22 cellular contexts compared by ENCODE assay signal in the genomic region with DNA sequence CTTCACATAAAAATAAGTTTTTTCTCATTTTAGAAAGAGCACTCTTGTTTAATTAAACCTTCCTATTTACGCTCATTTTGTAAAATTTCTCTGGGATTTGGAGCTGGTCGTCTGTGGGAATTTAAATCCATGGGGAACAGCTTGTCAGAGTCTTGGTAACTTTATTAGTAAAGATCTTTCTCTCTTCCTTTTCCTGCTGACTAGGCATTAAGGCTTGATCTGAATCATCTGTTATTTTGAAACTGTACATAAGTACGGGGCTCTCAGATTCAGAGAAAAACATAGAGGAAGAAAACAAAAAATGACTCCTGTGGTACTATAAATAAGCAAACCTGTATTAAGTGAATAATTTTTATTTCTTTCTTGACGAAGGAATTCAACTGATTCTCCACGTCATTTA.
DNase-seq lines count a peak whose midpoint lies in the region; ATAC-seq, FAIRE-seq and TF ChIP-seq lines count a peak whose summit lies in the region.
"Had no signal": no experiment of that assay in that cellular context is flagged by ENCODE, and none has a peak within 500 bp of the region (broad histone marks: within the 10 kb centered on the region; RNA-seq: fewer than 3 reads in every experiment).

No MANE protein-coding gene starts in this region.

- H3K9ac ChIP-seq in IMR-90 (ENCODE audit: low read depth, low read length) (no peak overlapping the region), H1 (replicated peaks in 1 of 4; ENCODE audit: extremely low read depth in 1 of 4, low read depth in 3 of 4, low read length in 3 of 4) (no peak overlapping the region)
- H3K9ac ChIP-seq: BLaER1 treated with 17β-estradiol and CSF1 and Interleukin-3, amounts not matched to agents 10 nM and 100 nM had no signal

- FAIRE-seq in A549 (lab: Jason Lieb, UNC): no peak
- no peak for FAIRE-seq in H1 (lab: Jason Lieb, UNC)
- FAIRE-seq: A204.1, D721Med, GM12878, GM12892, GM18507 had no signal

- H3K14ac ChIP-seq in IMR-90 (replicated peaks; ENCODE audit: low read depth, low read length) (no peak overlapping the region), H1 (ENCODE audit: insufficient read length) (no peak overlapping the region)

- no peaks in the 10 kb centered on the region for H3K23me2 ChIP-seq in H1 (ENCODE audit: low read depth, low read length)

- H2BK20ac ChIP-seq in IMR-90 (ENCODE audit: low read depth, low read length) (no peak overlapping the region), H1 (ENCODE audit: low read length) (no peak overlapping the region)

- in situ Hi-C loops in IMR-90 (cut with MboI; ENCODE audit: low sequenced_read_pairs): no loop called here

- H3K4me1 ChIP-seq in A549: no peaks in the 10 kb centered on the region
- H3K4me1 ChIP-seq in IMR-90 (ENCODE audit: control insufficient read depth, insufficient read depth, low read length): no peaks in the 10 kb centered on the region
- H3K4me1 ChIP-seq in H1 (replicated peaks in 1 of 4; ENCODE audit: control insufficient read depth in 3 of 4, insufficient read depth in 4 of 4, low read length in 3 of 4): peaks cover 0 to 2% (median 0%) of the 10 kb centered on the region in 4 experiments; a peak in 1 of 7 replicates
- H3K4me1 ChIP-seq: BLaER1 treated with 17β-estradiol and CSF1 and Interleukin-3, amounts not matched to agents 10 nM and 100 nM; Caco-2 had no signal

- H2BK120ac ChIP-seq in IMR-90 (ENCODE audit: low read depth, low read length) (no peak overlapping the region), H1 (replicated peaks; ENCODE audit: low read depth, low read length) (no peak overlapping the region)

- intact Hi-C loops in IMR-90 (cut with micrococcal nuclease): no loop called here

- no peak overlapping the region for H4K8ac ChIP-seq in IMR-90 (ENCODE audit: low read depth in 2 of 2, low read length in 2 of 2)
- H4K8ac ChIP-seq in H1 (ENCODE audit: extremely low read depth, insufficient read depth, low read length): no peak overlapping the region

- H3K79me2 ChIP-seq in H1 (ENCODE audit: control insufficient read depth in 1 of 2, insufficient read depth in 2 of 2, low read length in 2 of 2): no peaks in the 10 kb centered on the region

- no peak for TF ChIP-seq CTCF in A549 (IDR thresholded peaks at IDR 0.05)
- no peak for TF ChIP-seq CTCF in IMR-90 (conservative IDR thresholded peaks at IDR 0.05; ENCODE audit: low read depth, low read length)
- TF ChIP-seq CTCF in H1 (IDR thresholded peaks at IDR 0.05; ENCODE audit: control extremely low read depth in 1 of 3, insufficient read depth in 1 of 3, low read depth in 1 of 3, low read length in 3 of 3): no peak

- H3K9me1 ChIP-seq in IMR-90 (ENCODE audit: insufficient read depth, low read length): no peaks in the 10 kb centered on the region

- 0 out of 3 replicates have a peak, but pooled peaks cover 6% of the 10 kb centered on the region for H3K9me3 ChIP-seq in A549
- H3K9me3 ChIP-seq in IMR-90 (ENCODE audit: control insufficient read depth, insufficient read depth, low read length): peaks cover 6% of the 10 kb centered on the region; the same call in 1 of the 2 replicates
- peaks cover 0 to 6% of the 10 kb centered on the region in 2 experiments; a peak in 1 of 4 replicates for H3K9me3 ChIP-seq in H1 (ENCODE audit: insufficient read depth in 2 of 2, low read depth in 1 of 2, low read length in 1 of 2)
- H3K9me3 ChIP-seq: Caco-2 had no signal

- no peak overlapping the region for H2AK5ac ChIP-seq in IMR-90 (ENCODE audit: low read depth, low read length)
- H2AK5ac ChIP-seq in H1 (ENCODE audit: low read depth, low read length): no peak overlapping the region

- H3K27me3 ChIP-seq in IMR-90 (ENCODE audit: control insufficient read depth, insufficient read depth, low read length) (no peaks in the 10 kb centered on the region), H1 (replicated peaks in 1 of 4; ENCODE audit: control insufficient read depth in 3 of 4, extremely low read depth in 1 of 4, insufficient read depth in 3 of 4, low read length in 3 of 4) (no peaks in the 10 kb centered on the region), H7 (ENCODE audit: control insufficient read depth, insufficient read depth, low read length) (no peaks in the 10 kb centered on the region)
- H3K27me3 ChIP-seq: BLaER1 treated with 17β-estradiol and CSF1 and Interleukin-3, amounts not matched to agents 10 nM and 100 nM had no signal

- BruUV-seq in IMR-90 (replicated peaks; lab: Mats Ljungman, UMichigan): no TSS peak

- POLR2A ChIA-PET in A549 (lab: Yijun Ruan, JAX) (no interaction called here), IMR-90 (lab: Charles Lee; ENCODE audit: unreplicated experiment) (no interaction called here), H1 (lab: Charles Lee; ENCODE audit: partially characterized antibody) (no interaction called here)

- H2BK12ac ChIP-seq in H1 (ENCODE audit: low read depth, low read length): no peak overlapping the region

- H3K4ac ChIP-seq in IMR-90 (ENCODE audit: low read depth, low read length) (no peak overlapping the region), H1 (replicated peaks; ENCODE audit: insufficient read length, low read depth, low read length) (no peak overlapping the region)

- H2BK15ac ChIP-seq in IMR-90 (ENCODE audit: low read depth, low read length): no peak overlapping the region
- no peak overlapping the region for H2BK15ac ChIP-seq in H1 (ENCODE audit: low read length)

- dilution Hi-C loops in IMR-90 (cut with HindIII; ENCODE audit: low sequenced_read_pairs, unreplicated experiment): no loop called here

- H3K4me2 ChIP-seq in A549 (no peak overlapping the region), IMR-90 (ENCODE audit: low read depth, low read length) (no peak overlapping the region), H1 (ENCODE audit: insufficient read depth in 1 of 2, low read depth in 2 of 2, low read length in 2 of 2) (no peak overlapping the region)
- H3K4me2 ChIP-seq: BLaER1 treated with 17β-estradiol and CSF1 and Interleukin-3, amounts not matched to agents 10 nM and 100 nM had no signal

- H3K79me1 ChIP-seq in IMR-90 (ENCODE audit: low read depth in 1 of 2, low read length in 2 of 2) (no peaks in the 10 kb centered on the region), H1 (ENCODE audit: low read depth, low read length) (no peaks in the 10 kb centered on the region)

- H2AK9ac ChIP-seq in IMR-90 (replicated peaks; ENCODE audit: low read depth, low read length, poor library complexity): no peak overlapping the region

- no peak overlapping the region for H2BK5ac ChIP-seq in IMR-90 (ENCODE audit: low read depth, low read length, poor library complexity, severe bottlenecking)
- no peak overlapping the region for H2BK5ac ChIP-seq in H1 (ENCODE audit: low read depth, low read length)

- 35% methylated on average over 5 of the region's 5 CpGs for WGBS in A549 (ENCODE audit: missing lambda C conversion rate)
- no CpG with 5 or more reads among the region's 5 CpGs for WGBS in IMR-90 (ENCODE audit: extremely low coverage in 2 of 2, insufficient read length in 1 of 2), 2 experiments
- WGBS in H1 (ENCODE audit: extremely low coverage in 1 of 2, insufficient coverage in 1 of 2, insufficient read length in 1 of 2, insufficient replicate concordance in 2 of 2, low coverage in 1 of 2, low lambda C conversion rate in 2 of 2, missing lambda C conversion rate in 1 of 2), 2 experiments: 92% methylated on average over 5 of the region's 5 CpGs; no CpG with 5 or more reads in 1 of the 2 experiments

- no peak for ATAC-seq in A549
- ATAC-seq in IMR-90 (ENCODE audit: low read depth): no peak
- ATAC-seq: CD8-positive, alpha-beta T cell; GM12878 had no signal

- TF ChIP-seq POLR2A in A549 (IDR thresholded peaks at IDR 0.05; ENCODE audit: low read length) (no peak), IMR-90 (IDR thresholded peaks at IDR 0.05; ENCODE audit: low read depth, low read length) (no peak), H1 (IDR thresholded peaks at IDR 0.05; ENCODE audit: control extremely low read depth in 1 of 2, low read depth in 2 of 2, low read length in 2 of 2) (no peak)

- H3K23ac ChIP-seq in IMR-90 (ENCODE audit: low read depth, low read length) (no peak overlapping the region), H1 (ENCODE audit: insufficient read length) (no peak overlapping the region)

- H3K56ac ChIP-seq in IMR-90 (ENCODE audit: extremely low read depth, insufficient read depth, low read length) (no peak overlapping the region), H1 (replicated peaks; ENCODE audit: insufficient read length, low read depth, low read length) (no peak overlapping the region)

- H3K27ac ChIP-seq in A549 (no peak overlapping the region), IMR-90 (ENCODE audit: insufficient read depth, low read length) (no peak overlapping the region), H1 (ENCODE audit: low read depth, low read length) (no peak overlapping the region)
- H3K27ac ChIP-seq: BLaER1 treated with 17β-estradiol and CSF1 and Interleukin-3, amounts not matched to agents 10 nM and 100 nM; C4-2B had no signal

- no peak for TF ChIP-seq EP300 in A549 (IDR thresholded peaks at IDR 0.05)
- no peak for TF ChIP-seq EP300 in H1 (IDR thresholded peaks at IDR 0.05; ENCODE audit: borderline replicate concordance in 1 of 2, low read depth in 2 of 2, low read length in 2 of 2)

- H3K4me3 ChIP-seq in A549 (no peak overlapping the region), IMR-90 (ENCODE audit: insufficient read depth, low read depth, low read length) (no peak overlapping the region), H1 (ENCODE audit: extremely low read depth in 1 of 4, insufficient read depth in 2 of 4, low read depth in 3 of 4, low read length in 4 of 4) (no peak overlapping the region), H7 (ENCODE audit: insufficient read depth, low read depth, low read length) (no peak overlapping the region)
- H3K4me3 ChIP-seq: BLaER1 treated with 17β-estradiol and CSF1 and Interleukin-3, amounts not matched to agents 10 nM and 100 nM; GM12878 had no signal

- H2AFZ ChIP-seq in IMR-90 (replicated peaks; ENCODE audit: low read length, poor library complexity) (no peak overlapping the region), H1 (ENCODE audit: low read length) (no peak overlapping the region)

- H4K20me1 ChIP-seq in IMR-90 (ENCODE audit: insufficient read depth, low read length) (no peaks in the 10 kb centered on the region), H1 (replicated peaks in 1 of 2; ENCODE audit: control insufficient read depth in 1 of 2, insufficient read depth in 2 of 2, low read length in 2 of 2) (no peaks in the 10 kb centered on the region)
- H4K20me1 ChIP-seq: BLaER1 treated with 17β-estradiol and CSF1 and Interleukin-3, amounts not matched to agents 10 nM and 100 nM had no signal

- no peak overlapping the region for H4K91ac ChIP-seq in IMR-90 (ENCODE audit: insufficient read depth, low read depth, low read length)
- H4K91ac ChIP-seq in H1 (replicated peaks; ENCODE audit: insufficient read length, low read length): no peak overlapping the region

- CTCF ChIA-PET in A549 (lab: Yijun Ruan, JAX): no interaction called here
- CTCF ChIA-PET in IMR-90 (lab: Yijun Ruan, JAX): no interaction called here
- CTCF ChIA-PET in H1 (lab: Charles Lee; ENCODE audit: partially characterized antibody): no interaction called here

- H3K36me3 ChIP-seq in IMR-90 (ENCODE audit: control insufficient read depth, insufficient read depth, low read length): no peaks in the 10 kb centered on the region
- H3K36me3 ChIP-seq in H1 (ENCODE audit: control insufficient read depth in 2 of 4, insufficient read depth in 4 of 4, low read length in 3 of 4): no peaks in the 10 kb centered on the region
- no peaks in the 10 kb centered on the region for H3K36me3 ChIP-seq in H7 (replicated peaks; ENCODE audit: control insufficient read depth, insufficient read depth, low read length)
- H3K36me3 ChIP-seq: BLaER1 treated with 17β-estradiol and CSF1 and Interleukin-3, amounts not matched to agents 10 nM and 100 nM had no signal

- DNase-seq in A549 (ENCODE audit: low read depth in 1 of 2, low spot score in 1 of 2) (no peak), IMR-90 (no peak), H1 (ENCODE audit: low read depth in 1 of 2, low spot score in 2 of 2) (no peak), DMS79 treated with DMSO at 0.1 percent for 48 hours (lab: John Stamatoyannopoulos, UW) (no peak), H7 (no peak), SHP77 treated with DMSO at 0.1 percent for 48 hours (lab: John Stamatoyannopoulos, UW) (no peak)
- DNase-seq: 8988T; AML-193; Caco-2; Calu3; CD4-positive, alpha-beta T cell; CD8-positive, alpha-beta T cell; DND-41; EL; GDM1 had no signal

- TF ChIP-seq RAD21 in A549 (conservative IDR thresholded peaks at IDR 0.05 in 1 of 2, IDR thresholded peaks at IDR 0.05 in 1 of 2): no peak
- TF ChIP-seq RAD21 in IMR-90 (IDR thresholded peaks at IDR 0.05; ENCODE audit: low read length): no peak
- TF ChIP-seq RAD21 in H1 (IDR thresholded peaks at IDR 0.05 in 1 of 2, conservative IDR thresholded peaks at IDR 0.05 in 1 of 2; ENCODE audit: low read depth in 2 of 2, low read length in 2 of 2): no peak

- H4K5ac ChIP-seq in IMR-90 (ENCODE audit: low read depth, low read length) (no peak overlapping the region), H1 (ENCODE audit: insufficient read length, low read depth, low read length) (no peak overlapping the region)

- H3K18ac ChIP-seq in IMR-90 (ENCODE audit: low read depth, low read length): no peak overlapping the region
- no peak overlapping the region for H3K18ac ChIP-seq in H1 (ENCODE audit: extremely low read depth, low read length)
